Comparison of ENCODE assay signal across 11 cellular contexts in genomic region chr2:11175293-11175795, GRCh38. TPM values are rescaled to one million over a fixed set of nuclear protein-coding genes. Genes with fewer than 3 reads are reported as not detected.
DNase-seq lines count a peak whose midpoint lies in the region; ATAC-seq and FAIRE-seq lines count a peak whose summit lies in the region.
"Had no signal": no experiment of that assay in that cellular context is flagged by ENCODE, and none has a peak within 500 bp of the region (broad histone marks: within the 10 kb centered on the region; RNA-seq: fewer than 3 reads in every experiment).

No MANE protein-coding gene starts in this region.

- H3K9me3 ChIP-seq in small intestine (ENCODE audit: control insufficient read depth, low read depth): no peaks in the 10 kb centered on the region

- H3K36me3 ChIP-seq in small intestine (ENCODE audit: control insufficient read depth in 2 of 2, insufficient read depth in 2 of 2, low read length in 2 of 2): no peaks in the 10 kb centered on the region

- H3K4me1 ChIP-seq in small intestine (ENCODE audit: control insufficient read depth in 2 of 2, insufficient read depth in 1 of 2, low read depth in 1 of 2, low read length in 1 of 2): no peaks in the 10 kb centered on the region

- H3K27ac ChIP-seq in small intestine (ENCODE audit: low read depth in 1 of 2, low read length in 1 of 2): peak overlapping the region in 1 of 2 donors; percentile 11
- H3K27ac ChIP-seq: epithelial cell of prostate had no signal

- 76 to 91% (median 85%) methylated on average over 6 of the region's 6 CpGs for WGBS in small intestine, 3 donors

- no peak for ATAC-seq in GM19324 (IDR thresholded peaks at IDR 0.05; ENCODE audit: low FRiP score, unreplicated experiment)
- ATAC-seq in HG03108 (IDR thresholded peaks at IDR 0.05; ENCODE audit: unreplicated experiment): no peak
- ATAC-seq: activated CD4-positive, CD25-positive, alpha-beta regulatory T cell treated with anti-CD3 and anti-CD28 coated beads, Interleukin-2, amount 50 U/mL, for 24 hours had no signal

- no peak overlapping the region for H3K4me3 ChIP-seq in small intestine (ENCODE audit: low read depth in 1 of 2, low read length in 2 of 2)

- DNase-seq in AG20443 (ENCODE audit: low spot score) (peak; percentile 65), HTR-8/SVneo (ENCODE audit: insufficient read length, low spot score) (peak; percentile 41), amniotic stem cell (lab: John Stamatoyannopoulos, UW) (peak; percentile 6), lung microvascular endothelial cell (ENCODE audit: low read depth in 2 of 2) (peak; percentile 18 to 62), small intestine (no peak), kidney glomerular epithelial cell (lab: John Stamatoyannopoulos, UW) (no peak)
- DNase-seq: NCI-H187 had no signal

- FAIRE-seq in HTR-8/SVneo (lab: Jason Lieb, UNC) (no peak), small intestine (lab: Jason Lieb, UNC) (no peak)

- no peaks in the 10 kb centered on the region for H3K27me3 ChIP-seq in small intestine (ENCODE audit: control insufficient read depth in 2 of 2, insufficient read depth in 2 of 2, low read length in 2 of 2)

RNA-seq across cellular contexts. Expression of gene SLC66A3, which starts 20.1 kb away (rescaled TPM):
- total RNA-seq in lung microvascular endothelial cell: 35.5 and 37.1 TPM in 2 replicates
- 10 to 100 TPM in 2 of 3 donors, 1 to 10 TPM in 1; 2.5 to 14.1 (median 12.9) TPM for polyA plus RNA-seq in small intestine

Comparison
In these comparisons a context has a peak if more than half of its experiments do, and no peak if none do; other contexts are left out.
1. DNase-seq: peak in AG20443 (single experiment), HTR-8/SVneo (single experiment), amniotic stem cell (single experiment) and lung microvascular endothelial cell (2 of 2); none in small intestine (single experiment) and kidney glomerular epithelial cell (single experiment).